8 cellular contexts compared by ENCODE assay signal in the genomic region with DNA sequence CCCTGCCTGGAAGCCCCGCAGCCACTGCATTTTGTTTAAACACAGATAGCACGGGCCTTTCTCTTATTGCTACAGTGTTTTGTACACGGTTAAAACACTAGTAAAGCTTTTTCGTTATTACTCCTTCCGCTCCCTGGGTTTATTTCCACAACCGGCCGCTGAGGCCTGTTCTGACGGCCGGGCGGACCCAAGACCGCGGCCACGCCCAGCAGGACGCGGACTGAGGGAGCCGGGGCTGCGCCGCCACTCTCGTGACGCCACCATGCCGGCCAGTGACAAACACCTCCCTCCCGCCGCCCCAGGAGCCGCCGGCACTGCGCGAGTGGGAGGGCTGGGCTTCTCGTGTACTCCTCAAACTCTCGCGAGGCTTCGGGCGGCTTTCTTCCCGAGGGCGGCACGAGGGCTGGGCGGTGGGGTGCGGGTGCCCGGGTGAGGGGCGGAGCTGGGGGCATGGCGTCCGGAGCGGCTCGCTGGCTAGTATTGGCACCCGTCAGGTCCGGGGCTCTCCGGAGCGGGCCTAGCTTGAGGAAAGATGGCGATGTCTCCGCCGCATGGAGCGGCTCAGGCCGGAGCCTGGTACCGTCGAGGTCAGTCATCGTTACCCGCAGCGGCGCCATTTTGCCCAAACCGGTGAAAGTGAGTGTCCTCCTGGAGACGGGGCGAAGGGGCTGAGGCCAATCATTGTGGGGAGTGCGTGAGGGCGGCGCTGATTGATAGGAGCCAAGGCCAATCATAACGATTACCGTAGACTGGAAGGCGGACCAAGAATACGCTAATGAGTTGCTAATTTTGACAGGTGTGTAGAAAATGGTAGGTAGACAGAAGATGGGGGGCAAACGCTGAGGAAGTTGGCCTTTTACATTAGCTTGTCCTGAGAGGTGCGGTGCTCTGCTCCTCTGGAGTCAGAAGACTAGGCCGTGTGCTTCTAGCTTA. TPM values are rescaled to one million over a fixed set of nuclear protein-coding genes. Genes with fewer than 3 reads are reported as not detected.
DNase-seq lines count a peak whose midpoint lies in the region; ATAC-seq and TF ChIP-seq lines count a peak whose summit lies in the region.

A gene with protein sequence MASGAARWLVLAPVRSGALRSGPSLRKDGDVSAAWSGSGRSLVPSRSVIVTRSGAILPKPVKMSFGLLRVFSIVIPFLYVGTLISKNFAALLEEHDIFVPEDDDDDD (plus strand): TSS at position 382 of the 933 bp plus-strand sequence. CDS start 69 bp downstream, at position 451.

- H3K9me3 Mint-ChIP-seq in activated T-cell treated with anti-CD3 and anti-CD28 coated beads, Interleukin-2, amount 50 U/mL, for 4 hours: no peaks in the 10 kb centered on the region

- WGBS in esophagus, 2 donors: 0 to 1% methylated on average over 70 to 71 of the region's 71 CpGs

- no peaks in the 10 kb centered on the region for H3K27me3 Mint-ChIP-seq in activated T-cell treated with anti-CD3 and anti-CD28 coated beads, Interleukin-2, amount 50 U/mL, for 4 hours (ENCODE audit: low read depth)

- peaks cover 38% of the 10 kb centered on the region for H3K4me1 Mint-ChIP-seq in activated T-cell treated with anti-CD3 and anti-CD28 coated beads, Interleukin-2, amount 50 U/mL, for 4 hours (ENCODE audit: low read depth)

- H3K27me3 ChIP-seq in Panc1 (ENCODE audit: control insufficient read depth, insufficient read depth, low read length): no peaks in the 10 kb centered on the region
- no peaks in the 10 kb centered on the region for H3K27me3 ChIP-seq in esophagus (ENCODE audit: control insufficient read depth in 1 of 2, insufficient read depth in 2 of 2, low read length in 2 of 2)
- no peaks in the 10 kb centered on the region for H3K27me3 ChIP-seq in mucosa of stomach (ENCODE audit: control insufficient read depth, insufficient read depth, low read length)

- DNase-seq in DMS53 (lab: John Stamatoyannopoulos, UW) (peak; percentile 99), KG1 (lab: John Stamatoyannopoulos, UW) (peak; percentile 96), Panc1 (ENCODE audit: low read depth, low spot score) (peak; percentile 87)
- DNase-seq in activated T-cell treated with anti-CD3 and anti-CD28 coated beads, Interleukin-2, amount 50 U/mL, for 4 hours: peak; percentile 98
- DNase-seq in stimulated activated CD8-positive, alpha-beta memory T cell treated with anti-CD3 and anti-CD28 coated beads, Interleukin-7, amount 100 ng/mL, for 1 hour (ENCODE audit: low read depth in 2 of 2): peak; percentile 95 to 96

- in situ Hi-C loops in Panc1 (cut with HindIII; ENCODE audit: low pct_unique_long_range_greater_than_20kb, low sequenced_read_pairs): no loop called here

- CTCF ChIA-PET in Panc1 (lab: Charles Lee): interaction anchor here (0.5 kb wide), 1 partner anchor 139 kb away, joined by 4 read pairs; no protein-coding TSS in a partner anchor

- peaks cover 14% of the 10 kb centered on the region for H3K36me3 Mint-ChIP-seq in activated T-cell treated with anti-CD3 and anti-CD28 coated beads, Interleukin-2, amount 50 U/mL, for 4 hours (ENCODE audit: insufficient read depth)

- H3K9ac ChIP-seq in mucosa of stomach (ENCODE audit: low read length): peak within 1 kb of the TSS; percentile 92

- H3K4me1 ChIP-seq in Panc1 (ENCODE audit: control insufficient read depth, insufficient read depth, low read length): peaks cover 13% of the 10 kb centered on the region
- H3K4me1 ChIP-seq in esophagus (ENCODE audit: control insufficient read depth in 2 of 2, insufficient read depth in 2 of 2, low read length in 1 of 2): peaks cover 2 to 11% of the 10 kb centered on the region in 2 donors
- peaks cover 38% of the 10 kb centered on the region for H3K4me1 ChIP-seq in mucosa of stomach (ENCODE audit: control insufficient read depth, insufficient read depth, low read length)

- no TSS peak for BruUV-seq in Panc1 (replicated peaks; lab: Mats Ljungman, UMichigan)

- H3K9me3 ChIP-seq in Panc1 (ENCODE audit: control insufficient read depth, insufficient read depth, low read depth, low read length): no peaks in the 10 kb centered on the region
- no peaks in the 10 kb centered on the region for H3K9me3 ChIP-seq in esophagus (ENCODE audit: control insufficient read depth in 2 of 2, insufficient read depth in 1 of 2, low read depth in 1 of 2, low read length in 1 of 2)
- H3K9me3 ChIP-seq in mucosa of stomach (ENCODE audit: control insufficient read depth, low read length): no peaks in the 10 kb centered on the region

- POLR2A ChIA-PET in Panc1 (lab: Charles Lee): interaction anchor here (1.2 kb wide), 1 partner anchor 370 kb away, joined by 11 read pairs; no protein-coding TSS in a partner anchor

- peak within 1 kb of the TSS; percentile 62 to 82 for H3K4me3 ChIP-seq in Panc1 (ENCODE audit: low read depth in 2 of 2, low read length in 2 of 2)
- peak within 1 kb of the TSS; percentile 76 to 79 for H3K4me3 ChIP-seq in esophagus (ENCODE audit: low read depth in 1 of 2, low read length in 2 of 2)
- H3K4me3 ChIP-seq in mucosa of stomach (ENCODE audit: low read length): peak within 1 kb of the TSS; percentile 56

- peak within 1 kb of the TSS; percentile 97 for H3K4me3 Mint-ChIP-seq in activated T-cell treated with anti-CD3 and anti-CD28 coated beads, Interleukin-2, amount 50 U/mL, for 4 hours

- ATAC-seq in GM21723 (IDR thresholded peaks at IDR 0.05; ENCODE audit: unreplicated experiment): peak; percentile 76
- ATAC-seq in Panc1: peak; percentile 95
- ATAC-seq in activated T-cell treated with anti-CD3 and anti-CD28 coated beads, Interleukin-2, amount 50 U/mL, for 4 hours: peak; percentile 93 to 94

- intact Hi-C loops in Panc1 (cut with micrococcal nuclease; ENCODE audit: unreplicated experiment): no loop called here

- TF ChIP-seq CTCF in Panc1 (IDR thresholded peaks at IDR 0.05): no peak

- H3K36me3 ChIP-seq in Panc1 (ENCODE audit: control insufficient read depth, insufficient read depth, low read length) (no peaks in the 10 kb centered on the region; the same call in 1 of the 2 replicates), esophagus (ENCODE audit: control insufficient read depth in 2 of 2, insufficient read depth in 2 of 2, low read length in 1 of 2) (peaks cover 0 to 12% of the 10 kb centered on the region in 2 donors), mucosa of stomach (ENCODE audit: control insufficient read depth, insufficient read depth, low read length) (peaks cover 10% of the 10 kb centered on the region)

- peak within 1 kb of the TSS; percentile 91 for H3K27ac ChIP-seq in Panc1 (ENCODE audit: low read length)
- H3K27ac ChIP-seq in esophagus (ENCODE audit: low read depth in 2 of 2, low read length in 1 of 2): peak within 1 kb of the TSS; percentile 91 to 99

RNA-seq across cellular contexts. Expression of the gene that starts here (rescaled TPM):
- 44.6 TPM for total RNA-seq in Panc1 (2021; ENCODE audit: unreplicated experiment)
- 44.3 TPM for polyA plus RNA-seq in Panc1 (2012; ENCODE audit: insufficient read length)
- 10 to 100 TPM; 84.0 to 88.2 (median 86.6) TPM for total RNA-seq in activated T-cell treated with anti-CD3 and anti-CD28 coated beads, Interleukin-2, amount 50 U/mL, for 4 hours
- polyA plus RNA-seq in esophagus: 100 to 1,000 TPM; 111 to 116 TPM

Comparison
In these comparisons a context has a peak if more than half of its experiments do, and no peak if none do; other contexts are left out.
1. Peak in every context shown above with its lines: DNase-seq, ATAC-seq, H3K4me3 ChIP-seq and H3K27ac ChIP-seq.